Comparison of ENCODE assay signal across 1 cellular context in genomic region chr1:1609822-1610485, GRCh38.
TF ChIP-seq lines count a peak whose summit lies in the region.

No MANE protein-coding gene starts in this region.

TF ChIP-seq in K562, 482 proteins besides CTCF, POLR2A, EP300 and RAD21 (continued from another document and continues in another):
- peak in 1 of 2 experiments; percentile 94; a peak in 2 of 4 replicates for TF ChIP-seq ZNF639 (CRISPR knock-in tag; conservative IDR thresholded peaks at IDR 0.05 in 1 of 2, IDR thresholded peaks at IDR 0.05 in 1 of 2)
- no peak for TF ChIP-seq ZEB2 (IDR thresholded peaks at IDR 0.05)
- TF ChIP-seq SNIP1 (IDR thresholded peaks at IDR 0.05; ENCODE audit: low read depth) = no peak
- TF ChIP-seq ZNF318 (IDR thresholded peaks at IDR 0.05; ENCODE audit: borderline replicate concordance in 1 of 2, low read depth in 1 of 2) = no peak
- TF ChIP-seq PYGO2 (tag; IDR thresholded peaks at IDR 0.05) = peak; percentile 94
- TF ChIP-seq AFF4 (CRISPR knock-in tag; IDR thresholded peaks at IDR 0.05) = no peak
- no peak for TF ChIP-seq SAP30 (IDR thresholded peaks at IDR 0.05; ENCODE audit: borderline replicate concordance, insufficient read depth, low read depth, low read length, poor library complexity, severe bottlenecking)
- TF ChIP-seq ZNF592 (IDR thresholded peaks at IDR 0.05) = peak; percentile 99
- TF ChIP-seq ZNF24 (IDR thresholded peaks at IDR 0.05) = no peak
- TF ChIP-seq MYC (IDR thresholded peaks at IDR 0.05; ENCODE audit: low read depth, low read length) = no peak
- peak; percentile 87; the same call in 1 of the 2 replicates for TF ChIP-seq MYC (CRISPR knock-in tag; IDR thresholded peaks at IDR 0.05; ENCODE audit: borderline replicate concordance, low read depth)
- TF ChIP-seq RERE (CRISPR knock-in tag; IDR thresholded peaks at IDR 0.05; ENCODE audit: borderline replicate concordance) = no peak
- TF ChIP-seq ETS2 (tag; IDR thresholded peaks at IDR 0.05; ENCODE audit: borderline replicate concordance, poor library complexity, severe bottlenecking) = no peak
- TF ChIP-seq TCF7 (IDR thresholded peaks at IDR 0.05; ENCODE audit: borderline replicate concordance) = no peak
- no peak for TF ChIP-seq ZNF778 (CRISPR knock-in tag; IDR thresholded peaks at IDR 0.05)
- TF ChIP-seq CBX1 (IDR thresholded peaks at IDR 0.05; ENCODE audit: low read depth) = no peak
- no peak for TF ChIP-seq FOXA1 (IDR thresholded peaks at IDR 0.05; ENCODE audit: borderline replicate concordance)
- no peak for TF ChIP-seq SUPT5H (IDR thresholded peaks at IDR 0.05)
